In the genomic region with DNA sequence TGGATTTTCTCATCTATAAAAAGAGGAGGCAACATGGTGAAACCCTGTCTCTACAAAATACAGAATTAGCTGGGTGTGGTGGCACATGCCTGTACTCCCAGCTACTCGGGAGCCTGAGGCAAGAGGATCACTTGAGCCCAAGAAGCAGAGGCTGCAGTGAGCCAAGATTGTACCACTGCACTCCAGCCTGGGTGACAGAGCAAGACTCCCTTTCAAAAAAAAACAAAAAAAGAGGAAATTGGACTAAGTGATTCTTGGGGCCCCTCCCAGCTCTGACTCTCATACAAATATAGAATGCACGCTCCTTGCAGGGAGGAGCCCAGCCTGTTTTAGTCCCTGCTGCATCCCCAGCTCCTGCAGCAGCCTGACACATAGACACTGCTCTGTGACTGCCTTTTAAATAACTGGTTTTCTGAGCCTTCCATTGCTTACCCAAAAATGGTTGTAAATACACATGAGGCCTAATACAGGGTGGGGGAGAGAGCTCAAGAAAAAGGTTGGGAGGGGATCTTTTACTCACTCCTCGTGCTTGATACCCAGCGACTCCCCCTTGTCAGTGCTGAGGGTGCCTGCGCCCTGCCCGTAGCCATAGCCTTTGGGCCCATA, we compare ENCODE assay signal across 9 cellular contexts. TPM values are rescaled to one million over a fixed set of nuclear protein-coding genes. Genes with fewer than 3 reads are reported as not detected.
A peak's percentile ranks its signal among the peaks of the same experiment; 100 is the strongest.
DNase-seq lines count a peak whose midpoint lies in the region; ATAC-seq and TF ChIP-seq lines count a peak whose summit lies in the region.
"Had no signal": no experiment of that assay in that cellular context is flagged by ENCODE, and none has a peak within 500 bp of the region (broad histone marks: within the 10 kb centered on the region; RNA-seq: fewer than 3 reads in every experiment).

No MANE protein-coding gene starts in this region.

- ATAC-seq in stimulated activated naive B cell treated with anti-CD40 and anti-IgM and Interleukin-4, amounts not matched to agents 10 μg/mL and 1 μg/mL and 100 μg/mL, for 72 hours (replicated peaks), result peak; percentile 36 to 60
- ATAC-seq in omental fat pad (ENCODE audit: low FRiP score) (no peak), HG03095 (IDR thresholded peaks at IDR 0.05; ENCODE audit: unreplicated experiment) (no peak)

- peaks cover 21% of the 10 kb centered on the region for H3K27me3 Mint-ChIP-seq in HFFc6 (ENCODE audit: insufficient read depth)
- no peaks in the 10 kb centered on the region for H3K27me3 Mint-ChIP-seq in stimulated activated naive B cell treated with anti-CD40 and anti-IgM and Interleukin-4, amounts not matched to agents 10 μg/mL and 1 μg/mL and 100 μg/mL, for 72 hours

- peak overlapping the region; percentile 95 for H3K27ac Mint-ChIP-seq in HFFc6
- H3K27ac Mint-ChIP-seq in stimulated activated naive B cell treated with anti-CD40 and anti-IgM and Interleukin-4, amounts not matched to agents 10 μg/mL and 1 μg/mL and 100 μg/mL, for 72 hours, result no peak overlapping the region

- H3K4me3 Mint-ChIP-seq in HFFc6, result peak overlapping the region; percentile 66
- no peak overlapping the region for H3K4me3 Mint-ChIP-seq in stimulated activated naive B cell treated with anti-CD40 and anti-IgM and Interleukin-4, amounts not matched to agents 10 μg/mL and 1 μg/mL and 100 μg/mL, for 72 hours

- H3K9me3 Mint-ChIP-seq in HFFc6, result no peaks in the 10 kb centered on the region
- H3K9me3 Mint-ChIP-seq in stimulated activated naive B cell treated with anti-CD40 and anti-IgM and Interleukin-4, amounts not matched to agents 10 μg/mL and 1 μg/mL and 100 μg/mL, for 72 hours, result peaks cover 0 to 8% of the 10 kb centered on the region in 2 donors

- peaks cover 92% of the 10 kb centered on the region for H3K36me3 Mint-ChIP-seq in HFFc6 (ENCODE audit: low read depth)
- peaks cover 48 to 63% of the 10 kb centered on the region in 2 donors for H3K36me3 Mint-ChIP-seq in stimulated activated naive B cell treated with anti-CD40 and anti-IgM and Interleukin-4, amounts not matched to agents 10 μg/mL and 1 μg/mL and 100 μg/mL, for 72 hours

- TF ChIP-seq CTCF in HFFc6 (IDR thresholded peaks at IDR 0.05) (no peak), fibroblast of pulmonary artery (IDR thresholded peaks at IDR 0.05; ENCODE audit: low read length, missing control alignments) (no peak), omental fat pad (IDR thresholded peaks at IDR 0.05) (no peak)

- peaks cover 88% of the 10 kb centered on the region for H3K4me1 Mint-ChIP-seq in HFFc6 (ENCODE audit: low read depth)
- peaks cover 0 to 7% of the 10 kb centered on the region in 2 donors for H3K4me1 Mint-ChIP-seq in stimulated activated naive B cell treated with anti-CD40 and anti-IgM and Interleukin-4, amounts not matched to agents 10 μg/mL and 1 μg/mL and 100 μg/mL, for 72 hours

- no peak overlapping the region for H3K4me3 ChIP-seq in fibroblast of pulmonary artery (replicated peaks; ENCODE audit: low read depth, low read length)

- DNase-seq in HFFc6 (peak; percentile 65), SKM-1 treated with dmso at 0.1 percent for 144 hours (lab: John Stamatoyannopoulos, UW; ENCODE audit: unreplicated experiment) (peak; percentile 24), fibroblast of pulmonary artery (ENCODE audit: low read depth) (peak; percentile 45), NCI-H2029 treated with DMSO at 0.1 percent for 48 hours (lab: John Stamatoyannopoulos, UW) (no peak), omental fat pad (ENCODE audit: low spot score) (no peak), anterior cingulate cortex (lab: John Stamatoyannopoulos, UW) (no peak)
- DNase-seq in stimulated activated naive B cell treated with anti-CD40 and anti-IgM and Interleukin-4, amounts not matched to agents 10 μg/mL and 1 μg/mL and 100 μg/mL, for 72 hours, result no peak
- DNase-seq: NCI-H446 had no signal

RNA-seq across cellular contexts. Expression of a gene that starts 17.2 kb away (rescaled TPM):
- total RNA-seq in HFFc6 (2021; fragmentation: NEBNext Ultra II Directional; extraction: Animal tissue kit (Norgen Biotek cat#: 25700)), result 100 to 1,000 TPM; 540 to 614 (median 577) TPM
- 100 to 1,000 TPM; 258 to 670 (median 416) TPM for total RNA-seq in omental fat pad

RNA-seq across cellular contexts. Expression of a gene that starts 20.8 kb away (rescaled TPM):
- total RNA-seq in HFFc6 (2021; fragmentation: NEBNext Ultra II Directional; extraction: Animal tissue kit (Norgen Biotek cat#: 25700)), result 100 to 1,000 TPM; 101 to 113 (median 108) TPM
- 100 to 1,000 TPM in 3 of 4 donors, 10 to 100 TPM in 1; 95.2 to 392 (median 148) TPM for total RNA-seq in omental fat pad

RNA-seq across cellular contexts. Expression of a gene that starts 49.2 kb away (rescaled TPM):
- total RNA-seq in HFFc6 (2021; fragmentation: NEBNext Ultra II Directional; extraction: Animal tissue kit (Norgen Biotek cat#: 25700)), result 10 to 100 TPM; 72.9 to 88.0 (median 78.4) TPM
- total RNA-seq in omental fat pad, result 10 to 100 TPM; 26.0 to 84.1 (median 67.6) TPM

Comparison
In these comparisons a context has a peak if more than half of its experiments do, and no peak if none do; other contexts are left out.
1. DNase-seq: peak in HFFc6 (single experiment), SKM-1 treated with dmso at 0.1 percent for 144 hours (single experiment) and fibroblast of pulmonary artery (single experiment); none in stimulated activated naive B cell treated with anti-CD40 and anti-IgM and Interleukin-4, amounts not matched to agents 10 μg/mL and 1 μg/mL and 100 μg/mL, for 72 hours (single experiment), NCI-H2029 treated with DMSO at 0.1 percent for 48 hours (single experiment), omental fat pad (single experiment) and anterior cingulate cortex (0 of 58).
2. ATAC-seq: peak in stimulated activated naive B cell treated with anti-CD40 and anti-IgM and Interleukin-4, amounts not matched to agents 10 μg/mL and 1 μg/mL and 100 μg/mL, for 72 hours (2 of 2); none in omental fat pad (single experiment) and HG03095 (single experiment).